In the genomic region with DNA sequence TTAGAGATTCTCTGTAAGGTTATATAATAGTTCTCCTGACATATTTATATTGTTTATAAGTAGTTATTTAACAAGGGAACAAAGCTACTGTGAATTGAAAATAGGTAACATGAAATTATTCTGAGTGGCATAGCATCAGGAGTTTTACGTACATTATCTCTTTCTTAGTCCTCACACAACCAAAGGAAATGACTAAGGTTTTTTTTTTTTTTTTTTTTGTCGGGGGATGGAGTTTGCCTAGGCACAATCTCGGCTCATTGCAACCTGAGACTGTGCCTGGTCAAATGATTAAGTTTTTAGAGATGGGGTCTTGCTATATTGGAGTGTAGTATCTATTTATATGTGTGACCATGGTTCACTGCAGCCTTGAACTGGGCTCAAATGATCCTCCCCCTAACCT, we compare ENCODE assay signal across 19 cellular contexts. TPM values are rescaled to one million over a fixed set of nuclear protein-coding genes. Genes with fewer than 3 reads are reported as not detected.
DNase-seq lines count a peak whose midpoint lies in the region; ATAC-seq lines count a peak whose summit lies in the region.
"Had no signal": no experiment of that assay in that cellular context is flagged by ENCODE, and none has a peak within 500 bp of the region (broad histone marks: within the 10 kb centered on the region; RNA-seq: fewer than 3 reads in every experiment).

No MANE protein-coding gene starts in this region.

- H3K27me3 Mint-ChIP-seq in activated naive CD8-positive, alpha-beta T cell = no peaks in the 10 kb centered on the region
- H3K27me3 Mint-ChIP-seq in naive thymus-derived CD4-positive, alpha-beta T cell = no peaks in the 10 kb centered on the region
- H3K27me3 Mint-ChIP-seq: type B pancreatic cell had no signal

- H3K27ac Mint-ChIP-seq in activated naive CD8-positive, alpha-beta T cell = peak overlapping the region; percentile 68
- peak overlapping the region in 6 of 9 donors; percentile 7 to 85 (median 77) for H3K27ac Mint-ChIP-seq in naive thymus-derived CD4-positive, alpha-beta T cell
- H3K27ac Mint-ChIP-seq: mesothelial cell of epicardium, type B pancreatic cell had no signal

- no peaks in the 10 kb centered on the region for H3K9me3 ChIP-seq in naive thymus-derived CD4-positive, alpha-beta T cell (ENCODE audit: control insufficient read depth in 2 of 3, low read length in 3 of 3)

- H3K4me1 Mint-ChIP-seq in activated naive CD8-positive, alpha-beta T cell (ENCODE audit: low read depth) = peaks cover 14% of the 10 kb centered on the region
- H3K4me1 Mint-ChIP-seq in naive thymus-derived CD4-positive, alpha-beta T cell = peaks cover 0 to 26% (median 9%) of the 10 kb centered on the region in 7 donors
- H3K4me1 Mint-ChIP-seq: mesothelial cell of epicardium had no signal

- intact Hi-C loops in naive thymus-derived CD4-positive, alpha-beta T cell (cut with micrococcal nuclease) = loop anchor here in 1 of 2 donors (2.0 kb wide), 1 partner anchor 23 kb away; no protein-coding TSS in a partner anchor
- intact Hi-C loops in Right ventricle myocardium inferior (cut with DNase I) = no loop called here

- no peak overlapping the region for H3K27ac ChIP-seq in naive thymus-derived CD4-positive, alpha-beta T cell (ENCODE audit: low read depth, low read length)
- H3K27ac ChIP-seq: PC-9 had no signal

- peaks cover 5% of the 10 kb centered on the region for H3K36me3 Mint-ChIP-seq in activated naive CD8-positive, alpha-beta T cell
- H3K36me3 Mint-ChIP-seq in naive thymus-derived CD4-positive, alpha-beta T cell = peaks cover 9 to 46% (median 31%) of the 10 kb centered on the region in 5 donors

- H3K9me3 Mint-ChIP-seq in activated naive CD8-positive, alpha-beta T cell (ENCODE audit: low read depth) = no peaks in the 10 kb centered on the region
- H3K9me3 Mint-ChIP-seq in naive thymus-derived CD4-positive, alpha-beta T cell = no peaks in the 10 kb centered on the region
- H3K9me3 Mint-ChIP-seq: mesothelial cell of epicardium, type B pancreatic cell had no signal

- H3K4me3 Mint-ChIP-seq in activated naive CD8-positive, alpha-beta T cell = no peak overlapping the region
- H3K4me3 Mint-ChIP-seq in naive thymus-derived CD4-positive, alpha-beta T cell = peak overlapping the region in 1 of 10 donors; percentile 7
- H3K4me3 Mint-ChIP-seq: mesothelial cell of epicardium, type B pancreatic cell had no signal

- POLR2A ChIA-PET in naive thymus-derived CD4-positive, alpha-beta T cell (lab: Charles Lee) = interaction anchor here (0.6 to 0.7 kb wide), 2 partner anchors 31 to 60 kb away, joined by 3 to 7 read pairs; no protein-coding TSS in a partner anchor

- CTCF ChIA-PET in naive thymus-derived CD4-positive, alpha-beta T cell (lab: Charles Lee) = no interaction called here

- peaks cover 11 to 37% (median 12%) of the 10 kb centered on the region in 3 experiments for H3K36me3 ChIP-seq in naive thymus-derived CD4-positive, alpha-beta T cell (ENCODE audit: control insufficient read depth in 2 of 3, insufficient read depth in 3 of 3, low read length in 3 of 3)

- no peak overlapping the region for H3K4me3 ChIP-seq in naive thymus-derived CD4-positive, alpha-beta T cell (ENCODE audit: low read length)
- H3K4me3 ChIP-seq: PC-9, SK-N-MC had no signal

- H3K4me1 ChIP-seq in naive thymus-derived CD4-positive, alpha-beta T cell (ENCODE audit: control insufficient read depth in 2 of 2, insufficient read depth in 2 of 2, low read length in 2 of 2) = no peaks in the 10 kb centered on the region

- no peaks in the 10 kb centered on the region for H3K27me3 ChIP-seq in naive thymus-derived CD4-positive, alpha-beta T cell (ENCODE audit: control insufficient read depth in 2 of 2, insufficient read depth in 2 of 2, low read length in 2 of 2)

- ATAC-seq in activated CD4-positive, CD25-positive, alpha-beta regulatory T cell treated with anti-CD3 and anti-CD28 coated beads, Interleukin-2, amount 50 U/mL, for 24 hours = peak; percentile 69 to 76
- ATAC-seq in naive thymus-derived CD4-positive, alpha-beta T cell = peak; percentile 31
- ATAC-seq in Right ventricle myocardium inferior (no peak), HG03196 (IDR thresholded peaks at IDR 0.05; ENCODE audit: unreplicated experiment) (no peak), HG03039 (IDR thresholded peaks at IDR 0.05; ENCODE audit: unreplicated experiment) (no peak)

- DNase-seq in activated CD4-positive, CD25-positive, alpha-beta regulatory T cell treated with anti-CD3 and anti-CD28 coated beads, Interleukin-2, amount 50 U/mL, for 72 hours = no peak
- peak; percentile 80 for DNase-seq in HT1080 (ENCODE audit: low read depth)
- no peak for DNase-seq in naive thymus-derived CD4-positive, alpha-beta T cell
- DNase-seq in Right ventricle myocardium inferior (ENCODE audit: missing footprints) = no peak
- DNase-seq: GOT3; kidney glomerular epithelial cell; MV-4-11; NCI-H2107; NCI-H69; PC-9; stimulated activated CD4-positive, alpha-beta T cell treated with anti-CD3 and anti-CD28 coated beads, Interleukin-4, amount 100 ng/mL, for 1 hour; stimulated activated CD8-positive, alpha-beta memory T cell treated with anti-CD3 and anti-CD28 coated beads, Interleukin-4, amount 100 ng/mL, for 48 hours had no signal

RNA-seq across cellular contexts. Expression of gene TMED5, which starts 24.9 kb away (rescaled TPM):
- total RNA-seq in HT1080 (2014; rRNA removed; shearing (Covaris generic)) = 51.8 and 65.1 TPM in 2 replicates
- polyA plus RNA-seq in HT1080 (2015; cell fraction: cytosol; rRNA removed) = 56.2 and 56.8 TPM in 2 replicates
- polyA plus RNA-seq in HT1080 (2015; cell fraction: nucleus; rRNA removed) = 47.0 and 55.7 TPM in 2 replicates
- 10 to 100 TPM; 37.8 to 60.0 (median 47.4) TPM for total RNA-seq in naive thymus-derived CD4-positive, alpha-beta T cell
- 10 to 100 TPM; 17.6 to 20.0 TPM for polyA plus RNA-seq in naive thymus-derived CD4-positive, alpha-beta T cell
- total RNA-seq in Right ventricle myocardium inferior = 59.9 TPM

RNA-seq across cellular contexts. Expression of gene CCDC18, which starts 25.2 kb away (rescaled TPM):
- 12.0 and 12.3 TPM in 2 replicates for total RNA-seq in HT1080 (2014; rRNA removed; shearing (Covaris generic))
- 7.1 and 10.0 TPM in 2 replicates for polyA plus RNA-seq in HT1080 (2015; cell fraction: cytosol; rRNA removed)
- 39.8 and 41.0 TPM in 2 replicates for polyA plus RNA-seq in HT1080 (2015; cell fraction: nucleus; rRNA removed)
- total RNA-seq in naive thymus-derived CD4-positive, alpha-beta T cell = 10 to 100 TPM in 2 of 5 experiments, 1 to 10 TPM in 3; 5.2 to 13.7 (median 9.9) TPM
- 1 to 10 TPM; 3.4 to 6.9 TPM for polyA plus RNA-seq in naive thymus-derived CD4-positive, alpha-beta T cell
- total RNA-seq in Right ventricle myocardium inferior = 3.9 TPM

Comparison
In these comparisons a context has a peak if more than half of its experiments do, and no peak if none do; other contexts are left out.
1. ATAC-seq: peak in activated CD4-positive, CD25-positive, alpha-beta regulatory T cell treated with anti-CD3 and anti-CD28 coated beads, Interleukin-2, amount 50 U/mL, for 24 hours (2 of 2) and naive thymus-derived CD4-positive, alpha-beta T cell (single experiment); none in Right ventricle myocardium inferior (single experiment), HG03196 (single experiment) and HG03039 (single experiment).